ENCODE assay signal across 13 cellular contexts in genomic region chr5:148966348-148966747, GRCh38.
DNase-seq lines count a peak whose midpoint lies in the region; ATAC-seq, FAIRE-seq and TF ChIP-seq lines count a peak whose summit lies in the region.
"Had no signal": no experiment of that assay in that cellular context is flagged by ENCODE, and none has a peak within 500 bp of the region (broad histone marks: within the 10 kb centered on the region; RNA-seq: fewer than 3 reads in every experiment).

No MANE protein-coding gene starts in this region.

- H2AK5ac ChIP-seq in trophoblast cell (ENCODE audit: low read length): no peak overlapping the region

- H4K12ac ChIP-seq in trophoblast cell (ENCODE audit: low read depth, low read length): no peak overlapping the region

- H3K27me3 ChIP-seq in adipocyte (replicated peaks; ENCODE audit: control insufficient read depth, insufficient read depth, low read length) (no peaks in the 10 kb centered on the region), trophoblast cell (ENCODE audit: insufficient read depth, low read length) (no peaks in the 10 kb centered on the region)
- H3K27me3 ChIP-seq: cardiac muscle cell had no signal

- H4K91ac ChIP-seq in trophoblast cell (ENCODE audit: low read depth, low read length): no peak overlapping the region

- no peak overlapping the region for H2BK5ac ChIP-seq in trophoblast cell (ENCODE audit: low read depth, low read length, poor library complexity)

- POLR2A ChIA-PET in A549 (lab: Yijun Ruan, JAX): no interaction called here

- no peaks in the 10 kb centered on the region for H3K36me3 ChIP-seq in adipocyte (ENCODE audit: control insufficient read depth, insufficient read depth, low read length, severe bottlenecking)
- H3K36me3 ChIP-seq in trophoblast cell (ENCODE audit: control insufficient read depth in 1 of 2, insufficient read depth in 2 of 2, low read length in 2 of 2): no peaks in the 10 kb centered on the region
- H3K36me3 ChIP-seq: cardiac muscle cell had no signal

- no peak for TF ChIP-seq POLR2A in A549 (IDR thresholded peaks at IDR 0.05; ENCODE audit: low read length)

- H3K9ac ChIP-seq in adipocyte (ENCODE audit: low read length) (peak overlapping the region; percentile 27), trophoblast cell (ENCODE audit: low read length) (no peak overlapping the region)

- no peak overlapping the region for H3K23ac ChIP-seq in trophoblast cell (ENCODE audit: low read length)

- intact Hi-C loops in Right ventricle myocardium superior (cut with DNase I): no loop called here

- no peaks in the 10 kb centered on the region for H3K79me2 ChIP-seq in trophoblast cell (ENCODE audit: control insufficient read depth, insufficient read depth, low read length, poor library complexity)

- no peak overlapping the region for H4K8ac ChIP-seq in trophoblast cell (ENCODE audit: low read depth, low read length)

- ATAC-seq in A549 (peak; percentile 12 to 19; a peak in 3 of 6 replicates), Right ventricle myocardium superior (ENCODE audit: poor library complexity) (peak; percentile 26), GM21717 (IDR thresholded peaks at IDR 0.05; ENCODE audit: unreplicated experiment) (no peak)

- H3K18ac ChIP-seq in trophoblast cell (ENCODE audit: low read length): no peak overlapping the region

- CTCF ChIA-PET in A549 (lab: Yijun Ruan, JAX): interaction anchor here (0.7 to 2.7 kb wide), 7 partner anchors 9 to 235 kb away, joined by 3 to 15 read pairs (median 4); no protein-coding TSS in a partner anchor

- H3K27ac ChIP-seq in A549: peak overlapping the region; percentile 53 to 67; a peak in 5 of 6 replicates
- H3K27ac ChIP-seq in trophoblast cell (ENCODE audit: low read depth, low read length): no peak overlapping the region
- H3K27ac ChIP-seq: cardiac muscle cell had no signal

- FAIRE-seq in A549 (lab: Jason Lieb, UNC): no peak
- FAIRE-seq: A204.1 had no signal

- no peaks in the 10 kb centered on the region for H3K9me3 ChIP-seq in A549
- H3K9me3 ChIP-seq in adipocyte (ENCODE audit: control insufficient read depth, low read length): no peaks in the 10 kb centered on the region
- H3K9me3 ChIP-seq in trophoblast cell (ENCODE audit: insufficient read depth, low read depth, low read length): no peaks in the 10 kb centered on the region

- H3K14ac ChIP-seq in trophoblast cell (ENCODE audit: low read length): no peak overlapping the region

- WGBS in A549 (ENCODE audit: missing lambda C conversion rate): 93% methylated on average over 4 of the region's 4 CpGs
- no CpG with 5 or more reads among the region's 4 CpGs for WGBS in trophoblast cell (ENCODE audit: extremely low coverage, insufficient coverage, insufficient read length)

- TF ChIP-seq RAD21 in A549 (conservative IDR thresholded peaks at IDR 0.05 in 1 of 2, IDR thresholded peaks at IDR 0.05 in 1 of 2): no peak

- H3K4me1 ChIP-seq in A549 (peaks cover 15% of the 10 kb centered on the region), adipocyte (ENCODE audit: control insufficient read depth, insufficient read depth, low read length) (peaks cover 44% of the 10 kb centered on the region), trophoblast cell (ENCODE audit: control insufficient read depth in 1 of 2, insufficient read depth in 2 of 2, low read length in 2 of 2) (peaks cover 3 to 7% of the 10 kb centered on the region in 2 experiments)

- no peak overlapping the region for H2AFZ ChIP-seq in trophoblast cell (ENCODE audit: insufficient read depth, low read length, poor library complexity)

- H3K79me1 ChIP-seq in trophoblast cell (ENCODE audit: low read length): no peaks in the 10 kb centered on the region

- no peak overlapping the region for H3K4ac ChIP-seq in trophoblast cell (ENCODE audit: low read depth, low read length)

- no peak overlapping the region for H2BK12ac ChIP-seq in trophoblast cell (ENCODE audit: low read length)

- H3K4me2 ChIP-seq in A549 (peak overlapping the region; percentile 54), trophoblast cell (ENCODE audit: low read length) (no peak overlapping the region)

- no peak overlapping the region for H2BK120ac ChIP-seq in trophoblast cell (ENCODE audit: insufficient read depth, low read length, poor library complexity)

- no peak overlapping the region for H3K4me3 ChIP-seq in A549
- no peak overlapping the region for H3K4me3 ChIP-seq in adipocyte (ENCODE audit: low read length)
- H3K4me3 ChIP-seq in trophoblast cell (ENCODE audit: low read depth, low read length): no peak overlapping the region
- H3K4me3 ChIP-seq: cardiac muscle cell had no signal

- DNase-seq in A549 (ENCODE audit: low read depth in 1 of 2, low spot score in 1 of 2) (no peak), adipocyte (ENCODE audit: low read depth) (no peak), Right ventricle myocardium superior (no peak), trophoblast cell (peak; percentile 61 to 75), T-helper 1 cell (no peak)
- no peak for DNase-seq in activated naive CD4-positive, alpha-beta T cell treated with anti-CD3 and anti-CD28 coated beads, Interleukin-2, amount 50 U/mL, for 16 hours
- no peak for DNase-seq in activated CD8-positive, alpha-beta memory T cell treated with anti-CD3 and anti-CD28 coated beads, Interleukin-2, amount 50 U/mL, for 48 hours
- DNase-seq: activated CD4-positive, alpha-beta memory T cell treated with anti-CD3 and anti-CD28 coated beads for 36 hours; activated gamma-delta T cell; NCI-H345 had no signal

- TF ChIP-seq CTCF in A549 (IDR thresholded peaks at IDR 0.05): no peak

- TF ChIP-seq EP300 in A549 (IDR thresholded peaks at IDR 0.05): no peak

TF ChIP-seq in A549, 52 proteins besides CTCF, POLR2A, EP300 and RAD21:
- no peak for TF ChIP-seq E2F6 (IDR thresholded peaks at IDR 0.05; ENCODE audit: borderline replicate concordance, low read depth)
- TF ChIP-seq MAX (IDR thresholded peaks at IDR 0.05): no peak
- TF ChIP-seq HOXB13 (CRISPR knock-in tag; IDR thresholded peaks at IDR 0.05; ENCODE audit: low read depth): no peak
- TF ChIP-seq RNF2 (IDR thresholded peaks at IDR 0.05; ENCODE audit: borderline replicate concordance, low read depth): no peak
- TF ChIP-seq EHMT2 (IDR thresholded peaks at IDR 0.05; ENCODE audit: low read depth): no peak
- no peak for TF ChIP-seq MAZ (IDR thresholded peaks at IDR 0.05; ENCODE audit: borderline replicate concordance, low read depth, low read length)
- no peak for TF ChIP-seq MAFK (IDR thresholded peaks at IDR 0.05; ENCODE audit: partially characterized antibody)
- TF ChIP-seq BCL3 (IDR thresholded peaks at IDR 0.05): no peak
- no peak for TF ChIP-seq CBX2 (IDR thresholded peaks at IDR 0.05; ENCODE audit: borderline replicate concordance, low read depth)
- TF ChIP-seq HOXB5 (CRISPR knock-in tag; IDR thresholded peaks at IDR 0.05): no peak

Comparison
In these comparisons a context has a peak if more than half of its experiments do, and no peak if none do; other contexts are left out.
1. DNase-seq: peak in trophoblast cell (2 of 2); none in A549 (0 of 2), adipocyte (single experiment), Right ventricle myocardium superior (single experiment), T-helper 1 cell (0 of 5), activated naive CD4-positive, alpha-beta T cell treated with anti-CD3 and anti-CD28 coated beads, Interleukin-2, amount 50 U/mL, for 16 hours (single experiment) and activated CD8-positive, alpha-beta memory T cell treated with anti-CD3 and anti-CD28 coated beads, Interleukin-2, amount 50 U/mL, for 48 hours (single experiment).